33 cellular contexts compared by ENCODE assay signal in the genomic region with DNA sequence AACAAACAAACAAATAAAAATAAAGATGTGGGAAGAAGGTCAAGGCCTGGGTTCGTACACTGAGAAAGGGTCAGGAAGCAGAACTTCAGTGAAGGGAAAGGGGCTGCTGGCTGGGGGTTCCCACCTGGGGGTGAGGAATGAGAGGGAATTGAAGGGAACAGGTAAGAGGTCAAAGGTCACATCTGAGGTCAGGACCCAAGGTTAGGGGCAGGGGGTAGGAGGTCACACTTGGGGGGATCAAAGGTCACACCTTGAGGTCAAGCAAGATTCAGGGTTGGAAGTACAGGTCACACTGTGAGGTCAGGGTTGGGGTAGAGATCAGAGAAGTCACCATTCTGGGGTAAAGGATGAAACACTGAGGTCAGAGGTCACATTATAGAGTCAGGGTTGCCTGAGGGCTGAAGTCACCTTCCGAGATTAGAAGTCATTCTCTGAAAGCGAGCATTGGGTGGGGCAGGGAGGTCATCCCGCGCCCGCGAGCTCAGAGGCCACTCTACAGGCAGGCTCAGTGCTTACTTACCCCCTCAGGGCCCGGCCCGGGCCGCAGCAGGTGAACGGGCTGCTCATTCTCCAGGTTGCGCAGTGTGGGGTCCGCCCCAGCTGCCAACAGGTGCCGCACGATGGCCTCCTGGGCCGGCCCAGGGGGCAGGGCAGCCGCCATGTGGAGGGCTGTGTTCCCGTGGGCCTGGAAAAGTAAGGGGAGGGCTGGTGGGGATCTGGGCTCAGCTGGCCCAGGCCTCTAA. TPM values are rescaled to one million over a fixed set of nuclear protein-coding genes. Genes with fewer than 3 reads are reported as not detected.
DNase-seq lines count a peak whose midpoint lies in the region; ATAC-seq and TF ChIP-seq lines count a peak whose summit lies in the region.
"Had no signal": no experiment of that assay in that cellular context is flagged by ENCODE, and none has a peak within 500 bp of the region (broad histone marks: within the 10 kb centered on the region; RNA-seq: fewer than 3 reads in every experiment).

No MANE protein-coding gene starts in this region.

- H3K4me2 ChIP-seq in HCT116 (ENCODE audit: low read length), result no peak overlapping the region
- no peak overlapping the region for H3K4me2 ChIP-seq in osteoblast (ENCODE audit: insufficient read depth, low read length)
- H3K4me2 ChIP-seq: hepatocyte had no signal

- H3K27me3 ChIP-seq in HCT116 (ENCODE audit: insufficient read depth, low read length) (no peaks in the 10 kb centered on the region), osteoblast (ENCODE audit: insufficient read depth, low read length) (no peaks in the 10 kb centered on the region), transverse colon (no peaks in the 10 kb centered on the region)
- H3K27me3 ChIP-seq: esophagus muscularis mucosa, hepatocyte, left lung, right atrium auricular region, thyroid gland had no signal

- intact Hi-C loops in HCT116 (cut with micrococcal nuclease) (loop anchor here (10.0 kb wide), 1 partner anchor 165 kb away; a partner anchor contains a TSS), transverse colon (cut with DNase I; ENCODE audit: low total_unique reads) (no loop called here)

- H3K9me2 ChIP-seq in HCT116 (ENCODE audit: insufficient read depth), result no peaks in the 10 kb centered on the region

- no peak overlapping the region for H3K9ac ChIP-seq in HCT116 (ENCODE audit: low read length)
- H3K9ac ChIP-seq: parathyroid adenoma had no signal

- H3K79me2 ChIP-seq in HCT116 (ENCODE audit: insufficient read depth, low read length), result no peaks in the 10 kb centered on the region
- H3K79me2 ChIP-seq in osteoblast (ENCODE audit: insufficient read depth, low read length), result no peaks in the 10 kb centered on the region
- H3K79me2 ChIP-seq: hepatocyte, parathyroid adenoma had no signal

- H3K4me3 Mint-ChIP-seq in central memory CD8-positive, alpha-beta T cell, result no peak overlapping the region
- H3K4me3 Mint-ChIP-seq: activated CD4-positive, alpha-beta T cell treated with anti-CD3 and anti-CD28 coated beads, Interleukin-2, amount 10 ng/mL, durations not matched to agents 7 days and 5 days; brain; CD8-positive, alpha-beta T cell; mesothelial cell of epicardium; natural killer cell treated with Interleukin-12 subunit alpha and Interleukin-12 subunit beta and Interleukin-15 and Interleukin-18, amount 100 ng/mL, for 72 hours had no signal

- no peak for TF ChIP-seq CTCF in HCT116 (IDR thresholded peaks at IDR 0.05 in 2 of 3, conservative IDR thresholded peaks at IDR 0.05 in 1 of 3; ENCODE audit: borderline replicate concordance in 1 of 3, insufficient read depth in 1 of 3, low read depth in 2 of 3, low read length in 2 of 3)
- no peak for TF ChIP-seq CTCF in osteoblast (IDR thresholded peaks at IDR 0.05; ENCODE audit: extremely low read depth, low read depth, low read length)
- no peak for TF ChIP-seq CTCF in transverse colon (IDR thresholded peaks at IDR 0.05)

- 92 to 100% methylated on average over 6 to 17 of the region's 18 CpGs for WGBS in transverse colon (ENCODE audit: low coverage in 1 of 2), 2 donors

- no peak for TF ChIP-seq POLR2A in HCT116 (IDR thresholded peaks at IDR 0.05; ENCODE audit: borderline replicate concordance, extremely low read depth, insufficient read depth, insufficient read length)
- no peak for TF ChIP-seq POLR2A in transverse colon (IDR thresholded peaks at IDR 0.05)

- RAD21 ChIA-PET in HCT116 (lab: Charles Lee; ENCODE audit: low non-redundant PET in 1 of 2, low total read pairs in 2 of 2, uncharacterized antibody in 2 of 2, unreplicated experiment in 2 of 2), result no interaction called here

- no peaks in the 10 kb centered on the region for H3K9me3 Mint-ChIP-seq in central memory CD8-positive, alpha-beta T cell
- H3K9me3 Mint-ChIP-seq: activated CD4-positive, alpha-beta T cell treated with anti-CD3 and anti-CD28 coated beads, Interleukin-2, amount 10 ng/mL, durations not matched to agents 7 days and 5 days; brain; CD8-positive, alpha-beta T cell; mesothelial cell of epicardium; natural killer cell treated with Interleukin-12 subunit alpha and Interleukin-12 subunit beta and Interleukin-15 and Interleukin-18, amount 100 ng/mL, for 72 hours had no signal

- H3K36me3 Mint-ChIP-seq in central memory CD8-positive, alpha-beta T cell (ENCODE audit: insufficient read depth), result peaks cover 57% of the 10 kb centered on the region

- H4K20me1 ChIP-seq in HCT116 (ENCODE audit: insufficient read depth) (no peaks in the 10 kb centered on the region), osteoblast (ENCODE audit: insufficient read depth, low read length) (no peaks in the 10 kb centered on the region)

- no peaks in the 10 kb centered on the region for H3K4me1 ChIP-seq in HCT116 (ENCODE audit: control insufficient read depth in 1 of 2, insufficient read depth in 2 of 2, low read length in 2 of 2)
- H3K4me1 ChIP-seq in osteoblast (ENCODE audit: insufficient read depth, low read length), result no peaks in the 10 kb centered on the region
- H3K4me1 ChIP-seq in transverse colon, result no peaks in the 10 kb centered on the region
- H3K4me1 ChIP-seq: esophagus muscularis mucosa, left lung, parathyroid adenoma, right atrium auricular region, thyroid gland had no signal

- in situ Hi-C loops in transverse colon (cut with MboI; ENCODE audit: low pct_ligation_motif_present in 1 of 4, low pct_unique_long_range_greater_than_20kb in 1 of 4, low sequenced_read_pairs in 3 of 4), result loop anchor here in 3 of 4 donors (10.0 kb wide), 1 partner anchor 45 kb away; a partner anchor contains a TSS

- H3K9me3 ChIP-seq in HCT116 (ENCODE audit: control insufficient read depth in 1 of 2, insufficient read depth in 1 of 2, low read depth in 1 of 2, low read length in 2 of 2), result no peaks in the 10 kb centered on the region
- H3K9me3 ChIP-seq in osteoblast (ENCODE audit: low read depth, low read length), result no peaks in the 10 kb centered on the region
- no peaks in the 10 kb centered on the region for H3K9me3 ChIP-seq in transverse colon
- H3K9me3 ChIP-seq: esophagus muscularis mucosa, left lung, right atrium auricular region, thyroid gland had no signal

- TF ChIP-seq EP300 in transverse colon (IDR thresholded peaks at IDR 0.05; ENCODE audit: low read depth), result no peak

- H3K36me3 ChIP-seq in HCT116 (ENCODE audit: control insufficient read depth in 1 of 2, insufficient read depth in 2 of 2, low read length in 2 of 2), result peaks cover 24 to 40% of the 10 kb centered on the region in 2 experiments; a peak in 3 of 4 replicates
- H3K36me3 ChIP-seq in osteoblast (ENCODE audit: insufficient read depth, low read length), result peaks cover 49% of the 10 kb centered on the region
- H3K36me3 ChIP-seq in transverse colon, result peaks cover 0 to 34% (median 14%) of the 10 kb centered on the region in 4 donors

- H3K27ac Mint-ChIP-seq in central memory CD8-positive, alpha-beta T cell (ENCODE audit: low read depth), result peak overlapping the region; percentile 85
- H3K27ac Mint-ChIP-seq: activated CD4-positive, alpha-beta T cell treated with anti-CD3 and anti-CD28 coated beads, Interleukin-2, amount 10 ng/mL, durations not matched to agents 7 days and 5 days; brain; CD8-positive, alpha-beta T cell; mesothelial cell of epicardium; natural killer cell treated with Interleukin-12 subunit alpha and Interleukin-12 subunit beta and Interleukin-15 and Interleukin-18, amount 100 ng/mL, for 72 hours had no signal

- peak; percentile 34; the same call in 1 of the 2 replicates for ATAC-seq in HCT116
- no peak for ATAC-seq in central memory CD8-positive, alpha-beta T cell (replicated peaks; ENCODE audit: extremely low read depth, poor library complexity, severe bottlenecking)
- ATAC-seq: CD8-positive, alpha-beta T cell; left lung had no signal

- TF ChIP-seq RAD21 in HCT116 (IDR thresholded peaks at IDR 0.05; ENCODE audit: low read depth), result no peak

- H3K4me3 ChIP-seq in HCT116 (replicated peaks in 1 of 2; ENCODE audit: low read depth in 1 of 2, low read length in 2 of 2) (no peak overlapping the region), osteoblast (ENCODE audit: insufficient read depth, low read length) (no peak overlapping the region), transverse colon (no peak overlapping the region)
- H3K4me3 ChIP-seq: esophagus muscularis mucosa, hepatocyte, left lung, right atrium auricular region, SK-N-MC, thyroid gland had no signal

- POLR2A ChIA-PET in HCT116 (lab: Charles Lee), result no interaction called here

- peaks cover 5% of the 10 kb centered on the region for H3K4me1 Mint-ChIP-seq in central memory CD8-positive, alpha-beta T cell
- H3K4me1 Mint-ChIP-seq: brain, mesothelial cell of epicardium had no signal

- H3K27me3 Mint-ChIP-seq in central memory CD8-positive, alpha-beta T cell, result no peaks in the 10 kb centered on the region
- H3K27me3 Mint-ChIP-seq: activated CD4-positive, alpha-beta T cell treated with anti-CD3 and anti-CD28 coated beads, Interleukin-2, amount 10 ng/mL, durations not matched to agents 7 days and 5 days; natural killer cell treated with Interleukin-12 subunit alpha and Interleukin-12 subunit beta and Interleukin-15 and Interleukin-18, amount 100 ng/mL, for 72 hours had no signal

- CTCF ChIA-PET in HCT116 (lab: Charles Lee), result interaction anchor here (1.4 kb wide), 1 partner anchor 43 kb away, joined by 3 read pairs; no protein-coding TSS in a partner anchor

- H2AFZ ChIP-seq in HCT116 (ENCODE audit: low read depth, low read length, poor library complexity, severe bottlenecking) (no peak overlapping the region), osteoblast (ENCODE audit: low read length) (no peak overlapping the region)
- H2AFZ ChIP-seq: hepatocyte, parathyroid adenoma had no signal

- BruUV-seq in HCT116 (replicated peaks; lab: Mats Ljungman, UMichigan), result no TSS peak

- peak; percentile 63 for DNase-seq in NCI-H2227 (lab: John Stamatoyannopoulos, UW; ENCODE audit: unreplicated experiment)
- DNase-seq in NCI-H2227 treated with DMSO at 0.1 percent for 48 hours (lab: John Stamatoyannopoulos, UW), result no peak
- no peak for DNase-seq in HCT116 (ENCODE audit: low read depth, low spot score)
- no peak for DNase-seq in central memory CD8-positive, alpha-beta T cell (ENCODE audit: low spot score in 2 of 2)
- peak; percentile 23 for DNase-seq in osteoblast (ENCODE audit: insufficient read length, low spot score, missing footprints)
- no peak for DNase-seq in NCI-H187 treated with DMSO at 0.1 percent for 48 hours (lab: John Stamatoyannopoulos, UW)
- DNase-seq in transverse colon, result no peak
- DNase-seq in iPS-NIHi7 (ENCODE audit: extremely low spot score), result no peak
- DNase-seq: activated CD4-positive, alpha-beta T cell treated with anti-CD3 and anti-CD28 coated beads, Interleukin-2, amount 10 ng/mL, durations not matched to agents 7 days and 5 days; activated effector memory CD4-positive, alpha-beta T cell treated with anti-CD3 and anti-CD28 coated beads, Interleukin-2, amount 50 U/mL, for 16 hours; CD8-positive, alpha-beta T cell; effector CD8-positive, alpha-beta T cell; foreskin melanocyte; Kasumi-1; left lung; MV-4-11; NCI-H1694; NCI-H69; RPMI8226; stimulated activated CD4-positive, alpha-beta T cell treated with anti-CD3 and anti-CD28 coated beads, Interleukin-4, amount 100 ng/mL, for 1 hour; stimulated activated naive CD4-positive, alpha-beta T cell treated with Interleukin-2 at 50 U/mL for 16 hours; thyroid gland had no signal

- no peak overlapping the region for H3K27ac ChIP-seq in HCT116 (ENCODE audit: low read depth, low read length)
- H3K27ac ChIP-seq in osteoblast (ENCODE audit: low read depth, low read length), result no peak overlapping the region
- H3K27ac ChIP-seq in transverse colon, result no peak overlapping the region
- H3K27ac ChIP-seq: 22Rv1, esophagus muscularis mucosa, hepatocyte, left lung, parathyroid adenoma, right atrium auricular region, SK-N-MC, thyroid gland, VCaP had no signal

RNA-seq across cellular contexts. Expression of a gene that starts 10.8 kb away (rescaled TPM):
- total RNA-seq in HCT116 (2021; ENCODE audit: unreplicated experiment) (13.7 TPM), osteoblast (4.4 and 5.8 TPM in 2 replicates), transverse colon (10 to 100 TPM in 3 of 4 donors, 1 to 10 TPM in 1; 7.5 to 29.5 (median 13.1) TPM)
- polyA plus RNA-seq in HCT116 (2012), result 7.5 and 8.0 TPM in 2 replicates

RNA-seq across cellular contexts. Expression of a gene that starts 12.8 kb away (rescaled TPM):
- total RNA-seq in HCT116 (2021; ENCODE audit: unreplicated experiment), result 1.2 TPM
- polyA plus RNA-seq in HCT116 (2012), result 0.59 and 1.2 TPM in 2 replicates
- 0.36 and 1.5 TPM in 2 replicates for total RNA-seq in osteoblast
- 1 to 10 TPM in 1 of 4 donors, not detected in 3; 9.4 TPM for total RNA-seq in transverse colon

RNA-seq across cellular contexts. Expression of a gene that starts 18.6 kb away (rescaled TPM):
- total RNA-seq in HCT116 (2021; ENCODE audit: unreplicated experiment) (0.49 TPM), osteoblast (0.36 TPM in 1 of 2 replicates, not detected in the other), transverse colon (10 to 100 TPM; 25.6 to 81.5 (median 52.2) TPM)
- not detected in 2 replicates for polyA plus RNA-seq in HCT116 (2012)
- total RNA-seq: activated CD4-positive, alpha-beta T cell treated with anti-CD3 and anti-CD28 coated beads, Interleukin-2, amount 10 ng/mL, durations not matched to agents 7 days and 5 days; mesothelial cell of epicardium; T-helper 2 cell treated with Interferon-gamma antibody and Interleukin-4, amounts not matched to agents 100 ng/mL and 5 ng/mL, for 36 hours had no signal

RNA-seq across cellular contexts. Expression of a gene that starts 21.2 kb away (rescaled TPM):
- 41.2 TPM for total RNA-seq in HCT116 (2021; ENCODE audit: unreplicated experiment)
- 31.7 and 35.8 TPM in 2 replicates for polyA plus RNA-seq in HCT116 (2012)
- total RNA-seq in osteoblast, result 2.1 and 3.6 TPM in 2 replicates
- total RNA-seq in transverse colon, result 10 to 100 TPM in 1 of 4 donors, 1 to 10 TPM in 2, under 1 TPM in 1; 1.00 to 10.5 (median 4.5) TPM
- total RNA-seq: CD8-positive, alpha-beta T cell had no signal

RNA-seq across cellular contexts. Expression of a gene that starts 32.8 kb away (rescaled TPM):
- total RNA-seq in HCT116 (2021; ENCODE audit: unreplicated experiment) (1.3 TPM), osteoblast (not detected in 2 replicates), transverse colon (not detected)
- polyA plus RNA-seq in HCT116 (2012), result 0.77 and 0.82 TPM in 2 replicates
- total RNA-seq: esophagus muscularis mucosa had no signal

Comparison
In these comparisons a context has a peak if more than half of its experiments do, and no peak if none do; other contexts are left out.
1. DNase-seq: peak in NCI-H2227 (single experiment) and osteoblast (single experiment); none in NCI-H2227 treated with DMSO at 0.1 percent for 48 hours (single experiment), HCT116 (single experiment), central memory CD8-positive, alpha-beta T cell (0 of 2), NCI-H187 treated with DMSO at 0.1 percent for 48 hours (single experiment), transverse colon (single experiment) and iPS-NIHi7 (single experiment).
2. RNA of a gene that starts 18.6 kb away (total RNA-seq): 25.6 to 81.5 TPM in transverse colon; 0.49 TPM in HCT116 (single experiment) and 0.36 TPM in osteoblast; every median in the first group is over 10 times any median in the second.